Comparison of ENCODE assay signal across 18 cellular contexts in the genomic region with DNA sequence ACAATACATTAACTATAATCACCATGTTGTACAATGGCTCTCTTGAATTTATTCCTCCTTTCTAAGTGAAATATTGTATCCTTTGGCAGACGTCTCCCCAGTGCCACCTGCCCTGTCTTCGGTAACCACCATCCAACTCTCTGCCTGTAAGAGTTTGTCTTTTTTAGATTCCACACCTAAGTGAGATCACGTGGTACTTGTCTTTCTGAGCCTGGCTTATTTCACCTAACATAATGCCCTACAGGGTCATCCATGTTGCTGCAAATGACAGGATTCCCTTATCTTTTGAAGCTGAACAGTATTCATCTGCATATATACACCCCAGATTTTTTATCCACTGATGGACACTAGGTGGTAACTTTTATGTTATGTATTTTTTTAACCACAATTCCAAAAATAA. TPM values are rescaled to one million over a fixed set of nuclear protein-coding genes. Genes with fewer than 3 reads are reported as not detected.
"Had no signal": no experiment of that assay in that cellular context is flagged by ENCODE, and none has a peak within 500 bp of the region (broad histone marks: within the 10 kb centered on the region; RNA-seq: fewer than 3 reads in every experiment).

No MANE protein-coding gene starts in this region.

- ATAC-seq: gastroesophageal sphincter; left lung; mucosa of descending colon; naive thymus-derived CD4-positive, alpha-beta T cell; stimulated activated memory B cell treated with anti-CD40 and anti-IgM and Interleukin-4, amounts not matched to agents 10 μg/mL and 1 μg/mL and 100 μg/mL, for 72 hours had no signal

- H3K4me3 ChIP-seq: ascending aorta, breast epithelium, dorsolateral prefrontal cortex, gastroesophageal sphincter, left lung, mucosa of descending colon, ovary, thyroid gland had no signal

- H3K4me3 Mint-ChIP-seq: activated naive CD4-positive, alpha-beta T cell treated with anti-CD3 and anti-CD28 coated beads, Interleukin-2, amount 10 ng/mL, durations not matched to agents 7 days and 5 days; endodermal cell; memory B cell; naive thymus-derived CD4-positive, alpha-beta T cell; stimulated activated memory B cell treated with anti-CD40 and anti-IgM and Interleukin-4, amounts not matched to agents 10 μg/mL and 1 μg/mL and 100 μg/mL, for 72 hours had no signal

- H3K36me3 Mint-ChIP-seq: activated naive CD4-positive, alpha-beta T cell treated with anti-CD3 and anti-CD28 coated beads, Interleukin-2, amount 10 ng/mL, durations not matched to agents 7 days and 5 days; memory B cell; naive thymus-derived CD4-positive, alpha-beta T cell; stimulated activated memory B cell treated with anti-CD40 and anti-IgM and Interleukin-4, amounts not matched to agents 10 μg/mL and 1 μg/mL and 100 μg/mL, for 72 hours had no signal

- H3K9me3 Mint-ChIP-seq: activated naive CD4-positive, alpha-beta T cell treated with anti-CD3 and anti-CD28 coated beads, Interleukin-2, amount 10 ng/mL, durations not matched to agents 7 days and 5 days; endodermal cell; memory B cell; stimulated activated memory B cell treated with anti-CD40 and anti-IgM and Interleukin-4, amounts not matched to agents 10 μg/mL and 1 μg/mL and 100 μg/mL, for 72 hours had no signal

- H3K27ac ChIP-seq: ascending aorta, breast epithelium, dorsolateral prefrontal cortex, gastroesophageal sphincter, ovary, thyroid gland had no signal

- H3K27me3 ChIP-seq: ascending aorta, breast epithelium, dorsolateral prefrontal cortex, gastroesophageal sphincter, left lung, ovary, thyroid gland had no signal

- H3K36me3 ChIP-seq: ascending aorta, breast epithelium, gastroesophageal sphincter, left lung, ovary, thyroid gland had no signal

- H3K9me3 ChIP-seq: ascending aorta, breast epithelium, gastroesophageal sphincter, mucosa of descending colon, ovary, thyroid gland had no signal

- H3K4me1 ChIP-seq: ascending aorta, breast epithelium, thyroid gland had no signal

- H3K4me1 Mint-ChIP-seq: activated naive CD4-positive, alpha-beta T cell treated with anti-CD3 and anti-CD28 coated beads, Interleukin-2, amount 10 ng/mL, durations not matched to agents 7 days and 5 days; endodermal cell; naive thymus-derived CD4-positive, alpha-beta T cell had no signal

- H3K27me3 Mint-ChIP-seq: activated naive CD4-positive, alpha-beta T cell treated with anti-CD3 and anti-CD28 coated beads, Interleukin-2, amount 10 ng/mL, durations not matched to agents 7 days and 5 days; memory B cell; stimulated activated memory B cell treated with anti-CD40 and anti-IgM and Interleukin-4, amounts not matched to agents 10 μg/mL and 1 μg/mL and 100 μg/mL, for 72 hours had no signal

- H3K27ac Mint-ChIP-seq: activated naive CD4-positive, alpha-beta T cell treated with anti-CD3 and anti-CD28 coated beads, Interleukin-2, amount 10 ng/mL, durations not matched to agents 7 days and 5 days; endodermal cell; memory B cell; naive thymus-derived CD4-positive, alpha-beta T cell had no signal

- DNase-seq: activated CD4-positive, alpha-beta T cell treated with anti-CD3 and anti-CD28 coated beads, Interleukin-2, amount 50 U/mL, for 4 hours; activated CD4-positive, CD25-positive, alpha-beta regulatory T cell treated with anti-CD3 and anti-CD28 coated beads, Interleukin-2, amount 50 U/mL, for 72 hours; activated naive CD4-positive, alpha-beta T cell treated with anti-CD3 and anti-CD28 coated beads, Interleukin-2, amount 10 ng/mL, durations not matched to agents 7 days and 5 days; activated T-cell treated with anti-CD3 and anti-CD28 coated beads for 4 hours; dorsolateral prefrontal cortex; endodermal cell; left lung; mucosa of descending colon; naive thymus-derived CD4-positive, alpha-beta T cell; ovary; stimulated activated CD4-positive, alpha-beta T cell treated with anti-CD3 and anti-CD28 coated beads, Interleukin-2, amount 100 ng/mL, for 48 hours; thyroid gland had no signal

RNA-seq across cellular contexts. Expression of gene ORC6, which starts 24.2 kb away (rescaled TPM):
- total RNA-seq: ascending aorta had no signal

RNA-seq across cellular contexts. Expression of gene MYLK3, which starts 34.5 kb away (rescaled TPM):
- total RNA-seq: ascending aorta, epithelial cell of proximal tubule had no signal
- polyA plus RNA-seq: naive thymus-derived CD4-positive, alpha-beta T cell had no signal
